ENCODE assay signal across 5 cellular contexts in genomic region chr2:91562184-91562583, GRCh38.
DNase-seq lines count a peak whose midpoint lies in the region; ATAC-seq and TF ChIP-seq lines count a peak whose summit lies in the region.
"Not testable (repeated sequence)": the region's sequence is repeated elsewhere in the genome, so short reads cannot be mapped to it uniquely, and the experiment has no call there.

No MANE protein-coding gene starts in this region.

- not testable (repeated sequence) for TF ChIP-seq CTCF in coronary artery (IDR thresholded peaks at IDR 0.05); lung (IDR thresholded peaks at IDR 0.05; ENCODE audit: control extremely low read depth, extremely low read depth); osteocyte (IDR thresholded peaks at IDR 0.05)

- not testable (repeated sequence) for H3K27me3 ChIP-seq in lung (ENCODE audit: control insufficient read depth, insufficient read depth)

- not testable (repeated sequence) for H3K27me3 Mint-ChIP-seq in activated CD4-positive, alpha-beta T cell treated with anti-CD3 and anti-CD28 coated beads, Interleukin-2, amount 10 ng/mL, durations not matched to agents 24 days and 14 days; osteocyte (ENCODE audit: unreplicated experiment)

- not testable (repeated sequence) for H3K4me1 ChIP-seq in lung (ENCODE audit: control insufficient read depth in 2 of 2, insufficient read depth in 2 of 2, low read length in 2 of 2)

- not testable (repeated sequence) for ATAC-seq in left ventricle myocardium superior; lung (ENCODE audit: insufficient read depth, low FRiP score)

- not testable (repeated sequence) for H3K36me3 Mint-ChIP-seq in activated CD4-positive, alpha-beta T cell treated with anti-CD3 and anti-CD28 coated beads, Interleukin-2, amount 10 ng/mL, durations not matched to agents 24 days and 14 days (ENCODE audit: low read depth); osteocyte (ENCODE audit: unreplicated experiment)

- not testable (repeated sequence) for H3K4me3 ChIP-seq in coronary artery, lung

- not testable (repeated sequence) for H3K4me3 Mint-ChIP-seq in activated CD4-positive, alpha-beta T cell treated with anti-CD3 and anti-CD28 coated beads, Interleukin-2, amount 10 ng/mL, durations not matched to agents 24 days and 14 days; osteocyte (ENCODE audit: unreplicated experiment)

- DNase-seq in activated CD4-positive, alpha-beta T cell treated with anti-CD3 and anti-CD28 coated beads, Interleukin-2, amount 10 ng/mL, durations not matched to agents 24 days and 14 days: peak; percentile 34
- DNase-seq in coronary artery (ENCODE audit: low spot score): peak; percentile 2
- DNase-seq in left ventricle myocardium superior: peak; percentile 14
- peak; percentile 21 for DNase-seq in lung (ENCODE audit: low spot score)
- peak; percentile 70 for DNase-seq in osteocyte (ENCODE audit: extremely low spot score, unreplicated experiment)

- H3K27ac Mint-ChIP-seq in activated CD4-positive, alpha-beta T cell treated with anti-CD3 and anti-CD28 coated beads, Interleukin-2, amount 10 ng/mL, durations not matched to agents 24 days and 14 days; osteocyte (ENCODE audit: unreplicated experiment): not testable (repeated sequence)

- H3K4me1 Mint-ChIP-seq in activated CD4-positive, alpha-beta T cell treated with anti-CD3 and anti-CD28 coated beads, Interleukin-2, amount 10 ng/mL, durations not matched to agents 24 days and 14 days; osteocyte (ENCODE audit: unreplicated experiment): not testable (repeated sequence)

- not testable (repeated sequence) for H3K27ac ChIP-seq in coronary artery; lung (ENCODE audit: low read depth in 1 of 2, low read length in 1 of 2)

- not testable (repeated sequence) for H3K36me3 ChIP-seq in lung (ENCODE audit: control insufficient read depth in 2 of 2, insufficient read depth in 2 of 2, low read length in 2 of 2)

- intact Hi-C loops in activated CD4-positive, alpha-beta T cell treated with anti-CD3 and anti-CD28 coated beads, Interleukin-2, amount 10 ng/mL, durations not matched to agents 24 days and 14 days (cut with micrococcal nuclease); left ventricle myocardium superior (cut with micrococcal nuclease): not testable (repeated sequence)

- WGBS in lung, 2 donors: 44 to 88% methylated on average over 1 of the region's 2 CpGs

- H3K9me3 ChIP-seq in lung (ENCODE audit: control insufficient read depth in 2 of 2, insufficient read depth in 1 of 2, low read length in 1 of 2): not testable (repeated sequence)

- H3K9me3 Mint-ChIP-seq in activated CD4-positive, alpha-beta T cell treated with anti-CD3 and anti-CD28 coated beads, Interleukin-2, amount 10 ng/mL, durations not matched to agents 24 days and 14 days: peaks cover 11% of the 10 kb centered on the region
- H3K9me3 Mint-ChIP-seq in osteocyte (ENCODE audit: unreplicated experiment): peaks cover 27% of the 10 kb centered on the region

Comparison
In these comparisons a context has a peak if more than half of its experiments do, and no peak if none do; other contexts are left out.
1. DNase-seq: peak in every context shown above with its lines; median percentile 70 in osteocyte; 34 in activated CD4-positive, alpha-beta T cell treated with anti-CD3 and anti-CD28 coated beads, Interleukin-2, amount 10 ng/mL, durations not matched to agents 24 days and 14 days; 21 in lung; 14 in left ventricle myocardium superior; 2 in coronary artery.